ENCODE assay signal across 26 cellular contexts in the genomic region with DNA sequence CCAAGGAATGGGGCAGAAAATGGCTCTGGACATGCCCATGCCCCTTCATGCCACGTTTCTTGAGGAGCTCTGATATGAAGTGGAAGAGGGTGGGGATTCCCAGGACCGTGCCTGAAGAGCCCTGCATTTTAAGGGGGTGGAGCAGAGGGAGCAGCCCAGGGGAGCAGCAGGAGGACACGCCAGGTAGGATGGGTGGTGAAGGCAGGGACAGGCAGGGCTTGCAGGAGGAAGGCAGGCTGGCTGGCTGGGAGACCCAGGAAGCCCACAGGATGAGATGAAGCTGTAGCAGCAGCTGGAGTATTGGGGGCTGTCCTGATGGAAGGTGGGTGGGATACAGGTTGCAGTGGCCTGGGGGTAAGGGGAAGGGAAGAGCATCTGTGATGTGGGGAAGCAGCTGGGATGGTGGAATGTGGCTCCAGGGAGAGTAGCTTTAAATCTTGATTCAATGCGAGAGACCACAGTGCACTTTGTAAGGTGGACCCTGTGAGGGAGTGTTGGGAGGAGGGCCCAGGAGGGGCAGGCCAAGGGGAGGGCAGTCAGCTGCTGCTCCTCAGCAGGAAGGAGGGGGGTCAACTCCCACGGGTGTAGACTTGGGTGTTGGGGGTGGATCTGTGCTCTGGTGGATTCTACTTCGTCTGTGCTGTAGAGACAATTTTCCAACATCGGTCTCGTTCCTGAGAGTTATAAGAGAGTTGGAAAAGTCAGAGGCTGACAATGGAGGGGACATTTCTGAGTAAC.
"Had no signal": no experiment of that assay in that cellular context is flagged by ENCODE, and none has a peak within 500 bp of the region (broad histone marks: within the 10 kb centered on the region; RNA-seq: fewer than 3 reads in every experiment).

No MANE protein-coding gene starts in this region.

- H3K4me1 ChIP-seq: pancreas, testis, tibial artery, upper lobe of right lung, uterus had no signal

- H3K27me3 ChIP-seq: testis, tibial artery, uterus had no signal

- H3K27ac Mint-ChIP-seq: memory B cell; natural killer cell treated with Interleukin-12 subunit alpha and Interleukin-12 subunit beta and Interleukin-15 and Interleukin-18, amount 100 ng/mL, for 72 hours; progenitor cell of endocrine pancreas; stimulated activated memory B cell treated with anti-CD40 and anti-IgM and Interleukin-4, amounts not matched to agents 10 μg/mL and 1 μg/mL and 100 μg/mL, for 72 hours had no signal

- H3K27ac ChIP-seq: dorsolateral prefrontal cortex, neutrophil, pancreas, sigmoid colon, testis, tibial artery, upper lobe of right lung, uterus had no signal

- H3K9me3 ChIP-seq: mucosa of descending colon, neutrophil, pancreas, sigmoid colon, testis, tibial artery, upper lobe of right lung, uterus had no signal

- FAIRE-seq: colon, frontal cortex, keratinocyte, pancreas had no signal

- H3K36me3 Mint-ChIP-seq: memory B cell; naive B cell; natural killer cell treated with Interleukin-12 subunit alpha and Interleukin-12 subunit beta and Interleukin-15 and Interleukin-18, amount 100 ng/mL, for 72 hours; stimulated activated memory B cell treated with anti-CD40 and anti-IgM and Interleukin-4, amounts not matched to agents 10 μg/mL and 1 μg/mL and 100 μg/mL, for 72 hours had no signal

- H3K4me3 Mint-ChIP-seq: memory B cell; natural killer cell treated with Interleukin-12 subunit alpha and Interleukin-12 subunit beta and Interleukin-15 and Interleukin-18, amount 100 ng/mL, for 72 hours; stimulated activated memory B cell treated with anti-CD40 and anti-IgM and Interleukin-4, amounts not matched to agents 10 μg/mL and 1 μg/mL and 100 μg/mL, for 72 hours had no signal

- H3K4me1 Mint-ChIP-seq: memory B cell; naive B cell; stimulated activated memory B cell treated with anti-CD40 and anti-IgM and Interleukin-4, amounts not matched to agents 10 μg/mL and 1 μg/mL and 100 μg/mL, for 72 hours had no signal

- H3K9me3 Mint-ChIP-seq: natural killer cell treated with Interleukin-12 subunit alpha and Interleukin-12 subunit beta and Interleukin-15 and Interleukin-18, amount 100 ng/mL, for 72 hours had no signal

- H3K36me3 ChIP-seq: neutrophil, pancreas, sigmoid colon, tibial artery, upper lobe of right lung, uterus had no signal

- DNase-seq: cerebellar nuclear complex; dorsolateral prefrontal cortex; effector CD4-positive, alpha-beta T cell; left ventricle myocardium superior; mucosa of descending colon; naive B cell; pancreas; right cardiac atrium; sigmoid colon; stimulated activated CD4-positive, alpha-beta T cell treated with anti-CD3 and anti-CD28 coated beads, Interleukin-2, amount 100 ng/mL, for 24 hours; stimulated activated CD4-positive, alpha-beta T cell treated with anti-CD3 and anti-CD28 coated beads, Interleukin-4, amount 100 ng/mL, for 24 hours; stimulated activated naive CD8-positive, alpha-beta T cell treated with anti-CD3 and anti-CD28 coated beads, Interleukin-15, Interleukin-2, amounts not matched to agents 100 U/mL and 50 U/mL, for 24 hours; substantia nigra; testis; tibial artery; upper lobe of right lung; uterus had no signal

- H3K4me3 ChIP-seq: dorsolateral prefrontal cortex, lung, mucosa of descending colon, pancreas, sigmoid colon, testis, tibial artery, upper lobe of right lung, uterus had no signal
